ENCODE assay signal across 15 cellular contexts in the genomic region with DNA sequence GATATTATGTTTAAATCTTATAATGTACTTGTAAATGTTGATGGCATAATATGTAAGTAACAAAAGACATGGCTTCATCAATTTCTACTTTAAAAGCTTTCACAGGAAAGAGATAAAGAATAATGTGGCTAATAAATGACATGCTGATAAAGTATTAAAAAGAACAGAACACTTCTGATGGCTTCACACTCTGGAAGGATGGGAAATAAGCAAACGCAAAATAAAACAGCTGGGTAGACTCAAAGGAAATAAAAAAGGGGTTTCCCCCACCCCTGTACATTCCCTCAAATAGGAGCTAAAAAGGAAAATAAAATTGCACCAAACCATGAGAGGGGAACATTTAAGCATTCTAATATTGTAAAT. TPM values are rescaled to one million over a fixed set of nuclear protein-coding genes. Genes with fewer than 3 reads are reported as not detected.
DNase-seq lines count a peak whose midpoint lies in the region; ATAC-seq and TF ChIP-seq lines count a peak whose summit lies in the region.
"Had no signal": no experiment of that assay in that cellular context is flagged by ENCODE, and none has a peak within 500 bp of the region (broad histone marks: within the 10 kb centered on the region; RNA-seq: fewer than 3 reads in every experiment).

No MANE protein-coding gene starts in this region.

- ATAC-seq in gastroesophageal sphincter (no peak), HG03469 (IDR thresholded peaks at IDR 0.05; ENCODE audit: unreplicated experiment) (no peak)
- no peak for ATAC-seq in activated CD8-positive, alpha-beta T cell treated with anti-CD3 and anti-CD28 coated beads, Interleukin-2, amount 10 ng/mL, durations not matched to agents 7 days and 5 days
- ATAC-seq: WTC11 had no signal

- H3F3A ChIP-seq in smooth muscle cell (ENCODE audit: low read depth), result peaks cover 30% of the 10 kb centered on the region

- no peaks in the 10 kb centered on the region for H3K9me3 ChIP-seq in HEK293 (ENCODE audit: control insufficient read depth, insufficient read depth, low read depth, low read length)
- H3K9me3 ChIP-seq in adrenal gland (replicated peaks in 1 of 3), result no peaks in the 10 kb centered on the region
- H3K9me3 ChIP-seq in gastroesophageal sphincter, result no peaks in the 10 kb centered on the region
- H3K9me3 ChIP-seq in smooth muscle cell (replicated peaks; ENCODE audit: low read depth), result no peaks in the 10 kb centered on the region
- H3K9me3 ChIP-seq: pancreas had no signal

- no peaks in the 10 kb centered on the region for H3K4me1 Mint-ChIP-seq in activated CD8-positive, alpha-beta T cell treated with anti-CD3 and anti-CD28 coated beads, Interleukin-2, amount 10 ng/mL, durations not matched to agents 7 days and 5 days (ENCODE audit: low read depth)

- no peaks in the 10 kb centered on the region for H4K20me1 ChIP-seq in smooth muscle cell (ENCODE audit: low read depth)

- no peaks in the 10 kb centered on the region for H3K27me3 Mint-ChIP-seq in activated CD8-positive, alpha-beta T cell treated with anti-CD3 and anti-CD28 coated beads, Interleukin-2, amount 10 ng/mL, durations not matched to agents 7 days and 5 days (ENCODE audit: low read depth)

- H3K79me2 ChIP-seq in smooth muscle cell (ENCODE audit: low read depth), result no peaks in the 10 kb centered on the region

- H3K9me3 Mint-ChIP-seq in activated CD8-positive, alpha-beta T cell treated with anti-CD3 and anti-CD28 coated beads, Interleukin-2, amount 10 ng/mL, durations not matched to agents 7 days and 5 days (ENCODE audit: insufficient read depth), result peaks cover 10% of the 10 kb centered on the region

- no peak for TF ChIP-seq EP300 in gastroesophageal sphincter (IDR thresholded peaks at IDR 0.05)

- no peak overlapping the region for H3K4me3 Mint-ChIP-seq in activated CD8-positive, alpha-beta T cell treated with anti-CD3 and anti-CD28 coated beads, Interleukin-2, amount 10 ng/mL, durations not matched to agents 7 days and 5 days
- H3K4me3 Mint-ChIP-seq: CD14-positive monocyte, WTC11 had no signal

- TF ChIP-seq CTCF in HEK293 (tag by site-specific recombination; IDR thresholded peaks at IDR 0.05), result no peak
- TF ChIP-seq CTCF in adrenal gland (IDR thresholded peaks at IDR 0.05), result no peak
- TF ChIP-seq CTCF in gastroesophageal sphincter (IDR thresholded peaks at IDR 0.05), result no peak
- TF ChIP-seq CTCF in smooth muscle cell (IDR thresholded peaks at IDR 0.05; ENCODE audit: borderline replicate concordance, insufficient read depth, poor library complexity, severe bottlenecking), result no peak

- H3K36me3 ChIP-seq in HEK293 (ENCODE audit: control insufficient read depth in 2 of 2, insufficient read depth in 1 of 2, low read length in 2 of 2), result no peaks in the 10 kb centered on the region
- no peaks in the 10 kb centered on the region for H3K36me3 ChIP-seq in adrenal gland (replicated peaks in 1 of 2)
- H3K36me3 ChIP-seq in gastroesophageal sphincter, result no peaks in the 10 kb centered on the region
- H3K36me3 ChIP-seq in smooth muscle cell (ENCODE audit: low read depth), result no peaks in the 10 kb centered on the region
- H3K36me3 ChIP-seq: pancreas had no signal

- 16 to 30% (median 20%) methylated on average over 1 of the region's 1 CpG for WGBS in adrenal gland, 4 donors
- 0 to 8% methylated on average over 1 of the region's 1 CpG for WGBS in gastroesophageal sphincter (ENCODE audit: low coverage in 1 of 2), 2 donors
- 14% methylated on average over 1 of the region's 1 CpG for WGBS in smooth muscle cell (ENCODE audit: low lambda C conversion rate)

- no peak overlapping the region for H2AFZ ChIP-seq in smooth muscle cell (ENCODE audit: low read depth)

- H3K27me3 ChIP-seq in adrenal gland (no peaks in the 10 kb centered on the region), gastroesophageal sphincter (no peaks in the 10 kb centered on the region), smooth muscle cell (ENCODE audit: low read depth) (no peaks in the 10 kb centered on the region)
- H3K27me3 ChIP-seq: pancreas had no signal

- H3K36me3 Mint-ChIP-seq in activated CD8-positive, alpha-beta T cell treated with anti-CD3 and anti-CD28 coated beads, Interleukin-2, amount 10 ng/mL, durations not matched to agents 7 days and 5 days (ENCODE audit: low read depth), result no peaks in the 10 kb centered on the region
- H3K36me3 Mint-ChIP-seq: CD14-positive monocyte, WTC11 had no signal

- intact Hi-C loops in adrenal gland (cut with DNase I), result no loop called here

- POLR2A ChIA-PET in HEK293 (lab: Yijun Ruan, JAX), result interaction anchor here (0.9 to 1.4 kb wide), 2 partner anchors 26 to 72 kb away, joined by 3 to 10 read pairs; partner anchors contain the start of gene DYRK1A
- POLR2A ChIA-PET in activated CD8-positive, alpha-beta T cell treated with anti-CD3 and anti-CD28 coated beads, Interleukin-2, amount 10 ng/mL, durations not matched to agents 7 days and 5 days (lab: Charles Lee), result no interaction called here

- no peak for TF ChIP-seq POLR2A in adrenal gland (IDR thresholded peaks at IDR 0.05)
- TF ChIP-seq POLR2A in gastroesophageal sphincter (IDR thresholded peaks at IDR 0.05), result no peak

- no peak overlapping the region for H3K4me3 ChIP-seq in HEK293 (ENCODE audit: low read depth, low read length)
- H3K4me3 ChIP-seq in adrenal gland, result peak overlapping the region in 1 of 4 donors; percentile 13
- H3K4me3 ChIP-seq in gastroesophageal sphincter, result no peak overlapping the region
- H3K4me3 ChIP-seq in smooth muscle cell, result peak overlapping the region; percentile 34
- H3K4me3 ChIP-seq: pancreas had no signal

- H3K4me1 ChIP-seq in HEK293 (ENCODE audit: control insufficient read depth, insufficient read depth, low read length) (no peaks in the 10 kb centered on the region; the same call in 1 of the 2 replicates), adrenal gland (replicated peaks in 1 of 2) (peaks cover 11 to 25% of the 10 kb centered on the region in 2 donors), gastroesophageal sphincter (peaks cover 4 to 20% (median 17%) of the 10 kb centered on the region in 3 donors), smooth muscle cell (ENCODE audit: low read depth) (peaks cover 26% of the 10 kb centered on the region)

- H3K27ac ChIP-seq in HEK293 (ENCODE audit: extremely low read depth, low read depth, low read length), result no peak overlapping the region
- H3K27ac ChIP-seq in adrenal gland, result peak overlapping the region; percentile 70 to 94 (median 86)
- H3K27ac ChIP-seq in gastroesophageal sphincter, result peak overlapping the region; percentile 82 to 95 (median 88)
- peak overlapping the region; percentile 96 for H3K27ac ChIP-seq in smooth muscle cell (ENCODE audit: low read depth)

- CTCF ChIA-PET in HEK293 (lab: Yijun Ruan, JAX), result interaction anchor here (0.7 kb wide), 1 partner anchor 31 kb away, joined by 4 read pairs; no protein-coding TSS in a partner anchor
- CTCF ChIA-PET in activated CD8-positive, alpha-beta T cell treated with anti-CD3 and anti-CD28 coated beads, Interleukin-2, amount 10 ng/mL, durations not matched to agents 7 days and 5 days (lab: Charles Lee), result no interaction called here

- peak overlapping the region; percentile 80 for H3K4me2 ChIP-seq in smooth muscle cell

- H3K27ac Mint-ChIP-seq in activated CD8-positive, alpha-beta T cell treated with anti-CD3 and anti-CD28 coated beads, Interleukin-2, amount 10 ng/mL, durations not matched to agents 7 days and 5 days, result no peak overlapping the region
- H3K27ac Mint-ChIP-seq: CD14-positive monocyte, WTC11 had no signal

- H3K9ac ChIP-seq in smooth muscle cell (ENCODE audit: low read depth), result peak overlapping the region; percentile 91

- DNase-seq in adrenal gland (no peak), smooth muscle cell (lab: John Stamatoyannopoulos, UW; ENCODE audit: unreplicated experiment) (no peak), middle frontal gyrus (ENCODE audit: extremely low spot score, low spot score) (no peak), NCI-H2081 treated with DMSO at 0.1 percent for 48 hours (lab: John Stamatoyannopoulos, UW) (no peak)
- no peak for DNase-seq in activated CD8-positive, alpha-beta T cell treated with anti-CD3 and anti-CD28 coated beads, Interleukin-2, amount 10 ng/mL, durations not matched to agents 7 days and 5 days
- DNase-seq: activated gamma-delta T cell; midbrain; NCI-H1092 treated with DMSO at 0.1 percent for 48 hours; stimulated activated CD8-positive, alpha-beta memory T cell treated with anti-CD3 and anti-CD28 coated beads, Interleukin-4, amount 100 ng/mL, for 48 hours had no signal

TF ChIP-seq in HEK293, 187 proteins besides CTCF, POLR2A, EP300 and RAD21:
- TF ChIP-seq ZNF350 (tag by site-specific recombination; IDR thresholded peaks at IDR 0.05) (no peak), ZNF664 (tag by site-specific recombination; IDR thresholded peaks at IDR 0.05) (0 out of 2 replicates have a peak, but pooled peaks have one; percentile 4)

RNA-seq across cellular contexts. Expression of gene DYRK1A, which starts 27.1 kb away (rescaled TPM):
- total RNA-seq in adrenal gland, result 10 to 100 TPM; 53.0 to 92.3 (median 68.7) TPM
- 10 to 100 TPM; 23.6 to 49.9 (median 26.6) TPM for polyA plus RNA-seq in adrenal gland
- total RNA-seq in gastroesophageal sphincter, result 100 to 1,000 TPM in 1 of 4 donors, 10 to 100 TPM in 3; 85.1 to 102 (median 94.0) TPM
- 54.9 and 61.7 TPM in 2 replicates for total RNA-seq in smooth muscle cell
- 2.4 and 3.5 TPM in 2 replicates for polyA plus RNA-seq in smooth muscle cell
- total RNA-seq in activated CD8-positive, alpha-beta T cell treated with anti-CD3 and anti-CD28 coated beads, Interleukin-2, amount 10 ng/mL, durations not matched to agents 7 days and 5 days, result 10 to 100 TPM; 83.2 to 86.1 TPM
